Comparison of ENCODE assay signal across 8 cellular contexts in the genomic region with DNA sequence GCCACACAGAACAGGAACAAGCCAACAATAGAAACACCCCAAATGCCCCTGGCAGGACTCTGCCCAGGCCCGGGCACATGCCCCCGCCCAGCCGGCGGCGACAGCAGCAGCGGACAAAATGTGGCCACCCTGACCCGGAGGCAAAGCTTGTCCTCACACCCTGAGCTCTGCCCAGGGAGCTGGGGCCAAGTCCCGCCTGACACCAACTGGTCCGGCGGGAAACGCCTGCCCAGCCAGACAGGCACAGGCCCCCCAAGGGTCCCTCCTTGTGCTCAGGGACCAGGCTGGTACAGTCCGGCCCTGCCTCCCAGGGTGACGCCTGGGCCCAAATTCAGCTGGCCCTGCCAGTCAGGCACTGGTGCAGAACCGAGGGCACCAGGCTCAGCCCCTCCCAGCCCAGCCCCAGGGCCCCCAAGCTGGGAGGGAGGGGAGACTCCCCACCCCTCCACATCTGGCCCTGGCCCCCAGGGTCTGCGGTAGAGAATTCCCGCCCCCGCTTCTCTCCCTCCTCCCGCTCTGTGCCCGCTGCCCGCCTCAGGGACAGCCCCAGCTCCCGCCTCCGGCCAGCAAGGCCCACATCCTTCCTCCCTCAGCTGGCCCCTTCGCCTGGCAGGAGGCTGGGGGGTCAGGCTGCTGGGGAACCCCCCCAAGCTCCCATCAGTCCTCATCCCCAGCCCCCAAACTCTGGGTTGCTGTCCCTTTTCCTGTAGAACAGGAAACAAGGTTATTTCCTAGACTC. TPM values are rescaled to one million over a fixed set of nuclear protein-coding genes. Genes with fewer than 3 reads are reported as not detected.
A peak's percentile ranks its signal among the peaks of the same experiment; 100 is the strongest.
DNase-seq lines count a peak whose midpoint lies in the region; ATAC-seq and TF ChIP-seq lines count a peak whose summit lies in the region.

No MANE protein-coding gene starts in this region.

- H3K36me3 Mint-ChIP-seq in T-helper 1 cell treated with Interleukin-12 subunit alpha and Interleukin-12 subunit beta and Interleukin-4 antibody, amounts not matched to agents 30 μg/mL and 1 μg/mL, for 36 hours (ENCODE audit: low read depth) = peaks cover 4% of the 10 kb centered on the region

- H3K27ac ChIP-seq in VCaP (peak overlapping the region; percentile 70), foreskin keratinocyte (peak overlapping the region; percentile 42)

- H3K4me3 Mint-ChIP-seq in T-helper 1 cell treated with Interleukin-12 subunit alpha and Interleukin-12 subunit beta and Interleukin-4 antibody, amounts not matched to agents 30 μg/mL and 1 μg/mL, for 36 hours = peak overlapping the region; percentile 82

- ATAC-seq in foreskin keratinocyte = no peak

- no peaks in the 10 kb centered on the region for H3K9me3 Mint-ChIP-seq in T-helper 1 cell treated with Interleukin-12 subunit alpha and Interleukin-12 subunit beta and Interleukin-4 antibody, amounts not matched to agents 30 μg/mL and 1 μg/mL, for 36 hours

- no peaks in the 10 kb centered on the region for H3K27me3 ChIP-seq in foreskin keratinocyte

- H3K27me3 Mint-ChIP-seq in T-helper 1 cell treated with Interleukin-12 subunit alpha and Interleukin-12 subunit beta and Interleukin-4 antibody, amounts not matched to agents 30 μg/mL and 1 μg/mL, for 36 hours (ENCODE audit: low read depth) = no peaks in the 10 kb centered on the region

- TF ChIP-seq CTCF in VCaP (conservative IDR thresholded peaks at IDR 0.05) = no peak
- TF ChIP-seq CTCF in foreskin keratinocyte (conservative IDR thresholded peaks at IDR 0.05) = no peak

- peaks cover 8% of the 10 kb centered on the region for H3K4me1 ChIP-seq in foreskin keratinocyte

- DNase-seq in T-helper 1 cell = no peak
- no peak for DNase-seq in foreskin keratinocyte
- DNase-seq in nucleus accumbens (lab: John Stamatoyannopoulos, UW) = peak in 51 of 56 donors; percentile 31 to 79 (median 60)
- DNase-seq in NCI-H2029 (lab: John Stamatoyannopoulos, UW) = no peak
- DNase-seq in activated CD4-positive, alpha-beta T cell treated with anti-CD3 and anti-CD28 coated beads, Interleukin-2, amount 50 U/mL, for 1 hour = no peak
- DNase-seq in activated effector memory CD4-positive, alpha-beta T cell treated with Interleukin-2 at 50 U/mL for 16 hours = no peak

- peaks cover 40% of the 10 kb centered on the region for H3K4me1 Mint-ChIP-seq in T-helper 1 cell treated with Interleukin-12 subunit alpha and Interleukin-12 subunit beta and Interleukin-4 antibody, amounts not matched to agents 30 μg/mL and 1 μg/mL, for 36 hours (ENCODE audit: low read depth)

- peak overlapping the region; percentile 31 for H3K27ac Mint-ChIP-seq in T-helper 1 cell treated with Interleukin-12 subunit alpha and Interleukin-12 subunit beta and Interleukin-4 antibody, amounts not matched to agents 30 μg/mL and 1 μg/mL, for 36 hours

RNA-seq across cellular contexts. Expression of gene AHDC1, which starts 2.0 kb away (rescaled TPM):
- total RNA-seq in foreskin keratinocyte = 12.1 and 14.8 TPM in 2 replicates
- polyA plus RNA-seq in foreskin keratinocyte = 4.0 and 5.4 TPM in 2 replicates

RNA-seq across cellular contexts. Expression of gene FGR, which starts 33.0 kb away (rescaled TPM):
- not detected in 2 replicates for total RNA-seq in foreskin keratinocyte
- 0.02 TPM in 1 of 2 replicates, not detected in the other for polyA plus RNA-seq in foreskin keratinocyte

Comparison
In these comparisons a context has a peak if more than half of its experiments do, and no peak if none do; other contexts are left out.
1. DNase-seq: peak in nucleus accumbens (51 of 56); none in T-helper 1 cell (0 of 5), foreskin keratinocyte (0 of 2), NCI-H2029 (single experiment), activated CD4-positive, alpha-beta T cell treated with anti-CD3 and anti-CD28 coated beads, Interleukin-2, amount 50 U/mL, for 1 hour (single experiment) and activated effector memory CD4-positive, alpha-beta T cell treated with Interleukin-2 at 50 U/mL for 16 hours (single experiment).